Comparison of ENCODE assay signal across 8 cellular contexts in genomic region chr19:52820472-52821205, GRCh38. TPM values are rescaled to one million over a fixed set of nuclear protein-coding genes. Genes with fewer than 3 reads are reported as not detected.
DNase-seq lines count a peak whose midpoint lies in the region; ATAC-seq, FAIRE-seq and TF ChIP-seq lines count a peak whose summit lies in the region.
"Not testable (repeated sequence)": the region's sequence is repeated elsewhere in the genome, so short reads cannot be mapped to it uniquely, and the experiment has no call there.

No MANE protein-coding gene starts in this region.

- not testable (repeated sequence) for H3K4me1 Mint-ChIP-seq in activated T-helper 1 cell treated with anti-CD3 and anti-CD28 coated beads, Interleukin-12 subunit alpha, Interleukin-12 subunit beta, Interleukin-2, Interleukin-4 antibody, amounts not matched to agents 30 ng/mL and 10 ng/mL and 1 ng/mL, durations not matched to agents 14 hours and 24 hours and 36 hours (ENCODE audit: low read depth)

- H3K27me3 Mint-ChIP-seq in activated T-helper 1 cell treated with anti-CD3 and anti-CD28 coated beads, Interleukin-12 subunit alpha, Interleukin-12 subunit beta, Interleukin-2, Interleukin-4 antibody, amounts not matched to agents 30 ng/mL and 10 ng/mL and 1 ng/mL, durations not matched to agents 14 hours and 24 hours and 36 hours (ENCODE audit: insufficient read depth), result not testable (repeated sequence)

- WGBS in esophagus, 2 donors, result 7% methylated on average over 14 to 20 of the region's 20 CpGs
- WGBS in lung, 2 donors, result 7 to 9% methylated on average over 14 to 19 of the region's 20 CpGs

- peak overlapping the region; percentile 75 for H3K27ac Mint-ChIP-seq in activated T-helper 1 cell treated with anti-CD3 and anti-CD28 coated beads, Interleukin-12 subunit alpha, Interleukin-12 subunit beta, Interleukin-2, Interleukin-4 antibody, amounts not matched to agents 30 ng/mL and 10 ng/mL and 1 ng/mL, durations not matched to agents 14 hours and 24 hours and 36 hours

- H3K27ac ChIP-seq in esophagus (ENCODE audit: low read depth in 2 of 2, low read length in 1 of 2), result not testable (repeated sequence)
- H3K27ac ChIP-seq in lung (ENCODE audit: low read depth in 1 of 2, low read length in 1 of 2) (peak overlapping the region in 1 of 2 donors; percentile 67), skin epidermis (peak overlapping the region in 17 of 21 experiments; percentile 22 to 86 (median 73))

- not testable (repeated sequence) for H3K4me1 ChIP-seq in esophagus (ENCODE audit: control insufficient read depth in 2 of 2, insufficient read depth in 2 of 2, low read length in 1 of 2); lung (ENCODE audit: control insufficient read depth in 2 of 2, insufficient read depth in 2 of 2, low read length in 2 of 2)

- not testable (repeated sequence) for DNase-seq in AG09309 (ENCODE audit: low read depth); GM19239 (ENCODE audit: insufficient read length, low spot score); activated T-helper 1 cell treated with anti-CD3 and anti-CD28 coated beads, Interleukin-12 subunit alpha, Interleukin-12 subunit beta, Interleukin-2, Interleukin-4 antibody, amounts not matched to agents 30 ng/mL and 10 ng/mL and 1 ng/mL, durations not matched to agents 14 hours and 24 hours and 36 hours (ENCODE audit: low spot score)
- peak; percentile 19 for DNase-seq in OCI-M1 (lab: John Stamatoyannopoulos, UW)
- peak; percentile 33 for DNase-seq in lung (ENCODE audit: low spot score)

- ATAC-seq in HG03135 (IDR thresholded peaks at IDR 0.05; ENCODE audit: unreplicated experiment) (peak; percentile 30), lung (ENCODE audit: insufficient read depth, low FRiP score) (peak; percentile 22)

- H3K27me3 ChIP-seq in esophagus (ENCODE audit: control insufficient read depth in 1 of 2, insufficient read depth in 2 of 2, low read length in 2 of 2); lung (ENCODE audit: control insufficient read depth, insufficient read depth): not testable (repeated sequence)

- H3K4me3 ChIP-seq in AG09309 (ENCODE audit: control insufficient read depth, low read depth, low read length) (peak overlapping the region; percentile 62), esophagus (ENCODE audit: low read depth in 1 of 2, low read length in 2 of 2) (peak overlapping the region; percentile 65 to 80), lung (peak overlapping the region; percentile 22), skin epidermis (peak overlapping the region; percentile 43 to 73 (median 64))

- H3K9me3 Mint-ChIP-seq in activated T-helper 1 cell treated with anti-CD3 and anti-CD28 coated beads, Interleukin-12 subunit alpha, Interleukin-12 subunit beta, Interleukin-2, Interleukin-4 antibody, amounts not matched to agents 30 ng/mL and 10 ng/mL and 1 ng/mL, durations not matched to agents 14 hours and 24 hours and 36 hours, result peaks cover 39% of the 10 kb centered on the region

- H3K4me3 Mint-ChIP-seq in activated T-helper 1 cell treated with anti-CD3 and anti-CD28 coated beads, Interleukin-12 subunit alpha, Interleukin-12 subunit beta, Interleukin-2, Interleukin-4 antibody, amounts not matched to agents 30 ng/mL and 10 ng/mL and 1 ng/mL, durations not matched to agents 14 hours and 24 hours and 36 hours, result peak overlapping the region; percentile 94

- peaks cover 36% of the 10 kb centered on the region for H3K36me3 Mint-ChIP-seq in activated T-helper 1 cell treated with anti-CD3 and anti-CD28 coated beads, Interleukin-12 subunit alpha, Interleukin-12 subunit beta, Interleukin-2, Interleukin-4 antibody, amounts not matched to agents 30 ng/mL and 10 ng/mL and 1 ng/mL, durations not matched to agents 14 hours and 24 hours and 36 hours (ENCODE audit: low read depth)

- peak; percentile 31 for FAIRE-seq in GM19239 (lab: Jason Lieb, UNC)

- not testable (repeated sequence) for TF ChIP-seq CTCF in AG09309 (IDR thresholded peaks at IDR 0.05; ENCODE audit: control insufficient read depth, insufficient read depth, low read depth, low read length, missing control alignments); lung (IDR thresholded peaks at IDR 0.05; ENCODE audit: control extremely low read depth, extremely low read depth)

- intact Hi-C loops in activated T-helper 1 cell treated with anti-CD3 and anti-CD28 coated beads, Interleukin-12 subunit alpha, Interleukin-12 subunit beta, Interleukin-2, Interleukin-4 antibody, amounts not matched to agents 30 ng/mL and 10 ng/mL and 1 ng/mL, durations not matched to agents 14 hours and 24 hours and 36 hours (cut with micrococcal nuclease), result loop anchor here (1.0 kb wide), 5 partner anchors 34 to 551 kb away; partner anchors contain the start of genes ZNF160, ZNF320, ZNF600 and ZNF766

- H3K36me3 ChIP-seq in esophagus (ENCODE audit: control insufficient read depth in 2 of 2, insufficient read depth in 2 of 2, low read length in 1 of 2); lung (ENCODE audit: control insufficient read depth in 2 of 2, insufficient read depth in 2 of 2, low read length in 2 of 2): not testable (repeated sequence)

- not testable (repeated sequence) for H3K9me3 ChIP-seq in esophagus (ENCODE audit: control insufficient read depth in 2 of 2, insufficient read depth in 1 of 2, low read depth in 1 of 2, low read length in 1 of 2); lung (ENCODE audit: control insufficient read depth in 2 of 2, insufficient read depth in 1 of 2, low read length in 1 of 2)

RNA-seq across cellular contexts. Expression of gene ZNF28, which starts 0.8 kb away (rescaled TPM):
- 17.4 and 23.0 TPM in 2 replicates for total RNA-seq in activated T-helper 1 cell treated with anti-CD3 and anti-CD28 coated beads, Interleukin-12 subunit alpha, Interleukin-12 subunit beta, Interleukin-2, Interleukin-4 antibody, amounts not matched to agents 30 ng/mL and 10 ng/mL and 1 ng/mL, durations not matched to agents 14 hours and 24 hours and 36 hours
- 1 to 10 TPM; 2.3 to 2.6 TPM for polyA plus RNA-seq in esophagus
- total RNA-seq in lung, result 10 to 100 TPM; 17.8 to 22.1 TPM
- 1 to 10 TPM; 3.0 to 6.2 TPM for polyA plus RNA-seq in lung

RNA-seq across cellular contexts. Expression of gene ZNF600, which starts 34.0 kb away (rescaled TPM):
- total RNA-seq in activated T-helper 1 cell treated with anti-CD3 and anti-CD28 coated beads, Interleukin-12 subunit alpha, Interleukin-12 subunit beta, Interleukin-2, Interleukin-4 antibody, amounts not matched to agents 30 ng/mL and 10 ng/mL and 1 ng/mL, durations not matched to agents 14 hours and 24 hours and 36 hours, result 11.9 and 13.4 TPM in 2 replicates
- polyA plus RNA-seq in esophagus (10 to 100 TPM in 1 of 2 donors, 1 to 10 TPM in 1; 8.2 to 15.6 TPM), lung (10 to 100 TPM in 1 of 2 donors, 1 to 10 TPM in 1; 3.5 to 14.8 TPM)
- 10 to 100 TPM in 1 of 2 donors, 1 to 10 TPM in 1; 8.7 to 12.9 TPM for total RNA-seq in lung

RNA-seq across cellular contexts. Expression of gene ZNF468, which starts 36.8 kb away (rescaled TPM):
- total RNA-seq in activated T-helper 1 cell treated with anti-CD3 and anti-CD28 coated beads, Interleukin-12 subunit alpha, Interleukin-12 subunit beta, Interleukin-2, Interleukin-4 antibody, amounts not matched to agents 30 ng/mL and 10 ng/mL and 1 ng/mL, durations not matched to agents 14 hours and 24 hours and 36 hours, result 16.9 and 18.6 TPM in 2 replicates
- polyA plus RNA-seq in esophagus (1 to 10 TPM; 4.5 to 5.2 TPM), lung (10 to 100 TPM in 1 of 2 donors, 1 to 10 TPM in 1; 8.5 to 11.1 TPM)
- 10 to 100 TPM; 13.2 to 36.3 TPM for total RNA-seq in lung

Comparison
In these comparisons a context has a peak if more than half of its experiments do, and no peak if none do; other contexts are left out.
1. H3K4me3 ChIP-seq: peak in every context shown above with its lines; median percentile 72 in esophagus; 64 in skin epidermis; 62 in AG09309; 22 in lung.